Comparison of ENCODE assay signal across 10 cellular contexts in the genomic region with DNA sequence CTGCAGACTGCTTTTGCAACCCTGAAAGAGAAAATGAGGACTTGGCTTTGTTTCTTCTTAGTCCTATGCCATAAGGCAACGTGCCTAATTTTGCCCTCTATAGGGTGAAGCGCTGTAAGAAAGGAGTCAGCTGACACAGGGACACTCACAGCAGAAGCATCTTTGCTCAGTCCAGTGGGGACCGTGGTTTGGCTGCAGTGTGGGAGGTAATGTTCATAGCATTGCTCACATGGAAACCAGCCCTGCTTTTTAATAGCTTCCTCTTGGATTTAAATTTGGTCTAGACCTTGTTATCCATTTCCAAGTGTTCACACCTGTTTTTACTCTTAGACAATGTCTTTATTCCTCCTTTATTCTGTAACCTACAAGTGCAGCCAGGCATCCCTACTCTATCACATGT.
"Had no signal": no experiment of that assay in that cellular context is flagged by ENCODE, and none has a peak within 500 bp of the region (broad histone marks: within the 10 kb centered on the region; RNA-seq: fewer than 3 reads in every experiment).

No MANE protein-coding gene starts in this region.

- DNase-seq: activated CD4-positive, alpha-beta T cell treated with anti-CD3 and anti-CD28 coated beads, Interleukin-2, amount 50 U/mL, for 4 hours; activated T-cell treated with anti-CD3 and anti-CD28 coated beads, Interleukin-2, amount 50 U/mL, for 1 hour; colonic mucosa; hippocampal formation; kidney glomerular epithelial cell; stimulated activated CD4-positive, alpha-beta T cell treated with anti-CD3 and anti-CD28 coated beads, Interleukin-12 subunit alpha, Interleukin-12 subunit beta, amount 100 ng/mL, for 4 hours; stimulated activated naive CD8-positive, alpha-beta T cell treated with anti-CD3 and anti-CD28 coated beads, Interleukin-15, Interleukin-2, amounts not matched to agents 100 U/mL and 50 U/mL, for 24 hours; T-helper 2 cell had no signal

- H3K27me3 ChIP-seq: colonic mucosa had no signal

- H3K36me3 Mint-ChIP-seq: activated naive CD4-positive, alpha-beta T cell treated with anti-CD3 and anti-CD28 coated beads, Interleukin-2, amount 50 U/mL, for 72 hours had no signal

- H3K36me3 ChIP-seq: colonic mucosa had no signal

- ATAC-seq: activated naive CD4-positive, alpha-beta T cell treated with anti-CD3 and anti-CD28 coated beads, Interleukin-2, amount 50 U/mL, for 72 hours; sciatic nerve; stimulated activated naive CD8-positive, alpha-beta T cell treated with anti-CD3 and anti-CD28 coated beads, Interleukin-15, Interleukin-2, amounts not matched to agents 100 U/mL and 50 U/mL, for 24 hours had no signal

- H3K4me3 ChIP-seq: colonic mucosa had no signal

- H3K9me3 ChIP-seq: colonic mucosa had no signal

- H3K27ac Mint-ChIP-seq: activated naive CD4-positive, alpha-beta T cell treated with anti-CD3 and anti-CD28 coated beads, Interleukin-2, amount 50 U/mL, for 72 hours had no signal

- H3K27ac ChIP-seq: colonic mucosa had no signal

- H3K4me1 ChIP-seq: colonic mucosa had no signal
